In genomic region chr3:20190991-20191390, GRCh38 we compare ENCODE assay signal across 25 cellular contexts. TPM values are rescaled to one million over a fixed set of nuclear protein-coding genes. Genes with fewer than 3 reads are reported as not detected.
DNase-seq lines count a peak whose midpoint lies in the region; ATAC-seq and TF ChIP-seq lines count a peak whose summit lies in the region.
"Had no signal": no experiment of that assay in that cellular context is flagged by ENCODE, and none has a peak within 500 bp of the region (broad histone marks: within the 10 kb centered on the region; RNA-seq: fewer than 3 reads in every experiment).

No MANE protein-coding gene starts in this region.

- no peaks in the 10 kb centered on the region for H3K4me1 Mint-ChIP-seq in Calu3 (ENCODE audit: low read depth, unreplicated experiment)
- H3K4me1 Mint-ChIP-seq: brain; stimulated activated effector memory CD8-positive, alpha-beta T cell treated with anti-CD3 and anti-CD28 coated beads, Interleukin-12 subunit alpha, Interleukin-12 subunit beta, amount 100 ng/mL, for 72 hours had no signal

- ATAC-seq in GM21423 (IDR thresholded peaks at IDR 0.05; ENCODE audit: unreplicated experiment) (no peak), HG02981 (IDR thresholded peaks at IDR 0.05; ENCODE audit: unreplicated experiment) (no peak)
- ATAC-seq: sciatic nerve; stimulated activated effector memory CD8-positive, alpha-beta T cell treated with anti-CD3 and anti-CD28 coated beads, Interleukin-12 subunit alpha, Interleukin-12 subunit beta, amount 100 ng/mL, for 72 hours had no signal

- H3K4me3 Mint-ChIP-seq in Calu3 (ENCODE audit: low read depth, unreplicated experiment) = no peak overlapping the region
- H3K4me3 Mint-ChIP-seq: brain; IgD-negative memory B cell; stimulated activated effector memory CD8-positive, alpha-beta T cell treated with anti-CD3 and anti-CD28 coated beads, Interleukin-12 subunit alpha, Interleukin-12 subunit beta, amount 100 ng/mL, for 72 hours had no signal

- CTCF ChIA-PET in Calu3 (lab: Charles Lee) = no interaction called here

- no peak overlapping the region for H3K27ac Mint-ChIP-seq in Calu3 (ENCODE audit: unreplicated experiment)
- H3K27ac Mint-ChIP-seq: brain; IgD-negative memory B cell; stimulated activated effector memory CD8-positive, alpha-beta T cell treated with anti-CD3 and anti-CD28 coated beads, Interleukin-12 subunit alpha, Interleukin-12 subunit beta, amount 100 ng/mL, for 72 hours had no signal

- no peaks in the 10 kb centered on the region for H3K9me3 Mint-ChIP-seq in Calu3 (ENCODE audit: low read depth, unreplicated experiment)
- H3K9me3 Mint-ChIP-seq: brain; IgD-negative memory B cell; stimulated activated effector memory CD8-positive, alpha-beta T cell treated with anti-CD3 and anti-CD28 coated beads, Interleukin-12 subunit alpha, Interleukin-12 subunit beta, amount 100 ng/mL, for 72 hours had no signal

- H3K36me3 Mint-ChIP-seq in Calu3 (ENCODE audit: insufficient read depth, unreplicated experiment) = no peaks in the 10 kb centered on the region
- H3K36me3 Mint-ChIP-seq: brain; stimulated activated effector memory CD8-positive, alpha-beta T cell treated with anti-CD3 and anti-CD28 coated beads, Interleukin-12 subunit alpha, Interleukin-12 subunit beta, amount 100 ng/mL, for 72 hours had no signal

- DNase-seq in Calu3 = peak; percentile 4
- DNase-seq in HT1080 (ENCODE audit: low read depth) = peak; percentile 3
- no peak for DNase-seq in astrocyte of the spinal cord (ENCODE audit: low read depth, low spot score)
- peak; percentile 18 for DNase-seq in iPS-NIHi7 (ENCODE audit: extremely low spot score)
- no peak for DNase-seq in stimulated activated CD4-positive, alpha-beta T cell treated with anti-CD3 and anti-CD28 coated beads, Interleukin-4, amount 100 ng/mL, for 24 hours
- no peak for DNase-seq in activated T-cell treated with anti-CD3 and anti-CD28 coated beads, Interleukin-2, amount 50 U/mL, for 1 hour
- DNase-seq: activated CD4-positive, alpha-beta T cell treated with anti-CD3 and anti-CD28 coated beads for 4 hours; activated T-cell treated with anti-CD3 and anti-CD28 coated beads for 4 hours; effector CD8-positive, alpha-beta T cell; head of caudate nucleus; NCI-H1092; NCI-H187; posterior cingulate gyrus; stimulated activated CD4-positive, alpha-beta T cell treated with anti-CD3 and anti-CD28 coated beads, Interleukin-12 subunit alpha, Interleukin-12 subunit beta, amount 100 ng/mL, for 4 hours; stimulated activated CD4-positive, alpha-beta T cell treated with anti-CD3 and anti-CD28 coated beads, Interleukin-4, amount 100 ng/mL, for 1 hour; T-helper 2 cell; upper lobe of left lung had no signal

- in situ Hi-C loops in astrocyte of the spinal cord (cut with HindIII; ENCODE audit: low sequenced_read_pairs) = no loop called here

- TF ChIP-seq CTCF in Calu3 (IDR thresholded peaks at IDR 0.05; ENCODE audit: unreplicated experiment) (no peak), astrocyte of the spinal cord (IDR thresholded peaks at IDR 0.05; ENCODE audit: low read depth, low read length) (peak; percentile 20)

- H3K27me3 Mint-ChIP-seq in Calu3 (ENCODE audit: unreplicated experiment) = no peaks in the 10 kb centered on the region
- H3K27me3 Mint-ChIP-seq: IgD-negative memory B cell had no signal

- BruUV-seq in Calu3 (replicated peaks; lab: Mats Ljungman, UMichigan) = no TSS peak

- no peak overlapping the region for H3K4me3 ChIP-seq in astrocyte of the spinal cord (ENCODE audit: low read depth, low read length)
- H3K4me3 ChIP-seq: BLaER1, lung, upper lobe of left lung had no signal

- intact Hi-C loops in Calu3 (cut with micrococcal nuclease; ENCODE audit: unreplicated experiment) = no loop called here

RNA-seq across cellular contexts. Expression of gene SGO1, which starts 5.0 kb away (rescaled TPM):
- 29.4 and 30.2 TPM in 2 replicates for total RNA-seq in Calu3 (2022)
- 15.9 and 18.2 TPM in 2 replicates for total RNA-seq in HT1080 (2014; rRNA removed; shearing (Covaris generic))
- 19.6 and 20.4 TPM in 2 replicates for polyA plus RNA-seq in HT1080 (2015; cell fraction: cytosol; rRNA removed)
- 12.7 and 14.7 TPM in 2 replicates for polyA plus RNA-seq in HT1080 (2015; cell fraction: nucleus; rRNA removed)

Comparison
In these comparisons a context has a peak if more than half of its experiments do, and no peak if none do; other contexts are left out.
1. DNase-seq: peak in Calu3 (single experiment), HT1080 (single experiment) and iPS-NIHi7 (single experiment); none in astrocyte of the spinal cord (single experiment), stimulated activated CD4-positive, alpha-beta T cell treated with anti-CD3 and anti-CD28 coated beads, Interleukin-4, amount 100 ng/mL, for 24 hours (single experiment) and activated T-cell treated with anti-CD3 and anti-CD28 coated beads, Interleukin-2, amount 50 U/mL, for 1 hour (single experiment).